8 cellular contexts compared by ENCODE assay signal in the genomic region with DNA sequence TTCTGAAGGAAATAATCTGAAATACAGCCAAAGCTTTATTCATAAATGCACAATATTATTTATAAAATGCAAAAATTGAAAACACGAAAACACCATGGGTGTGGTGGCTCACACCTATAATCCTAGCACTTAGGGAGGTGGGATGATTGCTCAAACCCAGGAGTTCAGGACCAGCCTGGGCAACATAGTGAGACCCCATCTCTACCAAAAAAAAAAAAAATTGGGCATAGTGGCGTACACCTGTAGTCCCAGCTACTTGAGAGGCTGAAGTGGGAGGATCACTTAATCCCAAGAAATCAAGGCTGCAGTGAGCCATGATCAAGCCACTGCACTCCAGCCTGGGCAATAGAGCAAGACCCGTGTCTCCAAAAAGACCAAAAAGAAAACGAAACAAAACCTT.
"Had no signal": no experiment of that assay in that cellular context is flagged by ENCODE, and none has a peak within 500 bp of the region (broad histone marks: within the 10 kb centered on the region; RNA-seq: fewer than 3 reads in every experiment).

No MANE protein-coding gene starts in this region.

- DNase-seq: GDM1, GF-D8 had no signal

- ATAC-seq: GM12878 had no signal

- H3K4me3 ChIP-seq: GM12878 had no signal

- FAIRE-seq: G401.6, GM12878, GM12891, GM12892, GM18507, GM19239 had no signal
